ENCODE assay signal across 30 cellular contexts in the genomic region with DNA sequence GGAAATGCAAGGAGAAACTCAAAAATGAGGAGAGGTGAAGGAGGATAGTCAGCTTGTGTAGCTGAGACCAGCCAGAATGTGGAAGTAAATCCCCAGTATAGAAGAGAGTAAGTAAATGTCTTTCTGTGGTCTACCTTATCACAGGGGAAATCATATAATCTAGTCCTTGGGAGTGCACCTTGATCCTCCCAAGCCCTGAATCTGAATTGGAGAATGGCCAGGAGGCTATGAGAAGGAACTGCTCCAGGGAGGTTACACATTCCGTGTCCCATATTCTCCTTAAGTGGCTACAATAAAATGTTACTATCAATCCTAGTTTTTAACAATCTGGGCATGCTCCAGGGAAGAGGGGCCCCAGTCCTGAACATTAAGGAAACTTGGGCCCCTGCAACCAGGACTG. TPM values are rescaled to one million over a fixed set of nuclear protein-coding genes. Genes with fewer than 3 reads are reported as not detected.
"Had no signal": no experiment of that assay in that cellular context is flagged by ENCODE, and none has a peak within 500 bp of the region (broad histone marks: within the 10 kb centered on the region; RNA-seq: fewer than 3 reads in every experiment).

No MANE protein-coding gene starts in this region.

- H3K4me1 Mint-ChIP-seq: stimulated activated effector memory CD8-positive, alpha-beta T cell treated with anti-CD3 and anti-CD28 coated beads, Interleukin-12 subunit alpha, Interleukin-12 subunit beta, amount 100 ng/mL, for 72 hours; stimulated activated memory B cell treated with anti-CD40 and anti-IgM and Interleukin-4, amounts not matched to agents 10 μg/mL and 1 μg/mL and 100 μg/mL, for 72 hours; stimulated activated naive B cell treated with anti-CD40 and anti-IgM and Interleukin-4, amounts not matched to agents 10 μg/mL and 1 μg/mL and 100 μg/mL, for 72 hours; stimulated activated naive CD8-positive, alpha-beta T cell treated with anti-CD3 and anti-CD28 coated beads, Interleukin-15, amount 100 ng/mL, for 72 hours had no signal

- DNase-seq: stimulated activated CD4-positive, alpha-beta T cell treated with anti-CD3 and anti-CD28 coated beads, Interleukin-2, amount 100 ng/mL, for 48 hours; stimulated activated CD4-positive, alpha-beta T cell treated with anti-CD3 and anti-CD28 coated beads, Interleukin-4, amount 100 ng/mL, for 1 hour; stimulated activated CD4-positive, alpha-beta T cell treated with anti-CD3 and anti-CD28 coated beads, Interleukin-4, amount 100 ng/mL, for 24 hours; stimulated activated CD4-positive, alpha-beta T cell treated with anti-CD3 and anti-CD28 coated beads, Interleukin-4, amount 100 ng/mL, for 4 hours; stimulated activated CD8-positive, alpha-beta memory T cell treated with anti-CD3 and anti-CD28 coated beads, Interleukin-4, amount 100 ng/mL, for 48 hours; stimulated activated naive B cell treated with anti-CD40 and anti-IgM and Interleukin-4, amounts not matched to agents 10 μg/mL and 1 μg/mL and 100 μg/mL, for 72 hours; stimulated activated naive CD4-positive, alpha-beta T cell; stimulated activated naive CD4-positive, alpha-beta T cell treated with Interleukin-2 at 50 U/mL for 16 hours; stimulated activated naive CD8-positive, alpha-beta T cell treated with anti-CD3 and anti-CD28 coated beads, Interleukin-15, amount 100 ng/mL, for 72 hours; stimulated activated naive CD8-positive, alpha-beta T cell treated with anti-CD3 and anti-CD28 coated beads, Interleukin-15, Interleukin-2, amounts not matched to agents 100 U/mL and 50 U/mL, for 24 hours; stomach; substantia nigra; testis; thyroid gland; tibial artery; trophoblast cell; upper lobe of left lung; upper lobe of right lung; uterus had no signal

- H3K27ac Mint-ChIP-seq: stimulated activated effector memory CD8-positive, alpha-beta T cell treated with anti-CD3 and anti-CD28 coated beads, Interleukin-12 subunit alpha, Interleukin-12 subunit beta, amount 100 ng/mL, for 72 hours; stimulated activated memory B cell treated with anti-CD40 and anti-IgM and Interleukin-4, amounts not matched to agents 10 μg/mL and 1 μg/mL and 100 μg/mL, for 72 hours; stimulated activated naive B cell treated with anti-CD40 and anti-IgM and Interleukin-4, amounts not matched to agents 10 μg/mL and 1 μg/mL and 100 μg/mL, for 72 hours; stimulated activated naive CD8-positive, alpha-beta T cell treated with anti-CD3 and anti-CD28 coated beads, Interleukin-15, amount 100 ng/mL, for 72 hours; stimulated activated naive CD8-positive, alpha-beta T cell treated with anti-CD3 and anti-CD28 coated beads, Interleukin-15, Interleukin-2, amounts not matched to agents 100 ng/mL and 50 ng/mL, for 24 hours; type B pancreatic cell had no signal

- H3K4me1 ChIP-seq: stomach, suprapubic skin, testis, thyroid gland, tibial artery, tibial nerve, upper lobe of left lung, upper lobe of right lung, uterus, vagina had no signal

- H3K36me3 ChIP-seq: stomach, suprapubic skin, thoracic aorta, thyroid gland, tibial artery, tibial nerve, upper lobe of left lung, upper lobe of right lung, uterus, vagina had no signal

- H3K27ac ChIP-seq: stomach, suprapubic skin, testis, thoracic aorta, thyroid gland, tibial artery, tibial nerve, upper lobe of left lung, upper lobe of right lung, uterus, vagina had no signal

- ATAC-seq: stimulated activated effector memory CD8-positive, alpha-beta T cell treated with anti-CD3 and anti-CD28 coated beads, Interleukin-12 subunit alpha, Interleukin-12 subunit beta, amount 100 ng/mL, for 72 hours; stimulated activated memory B cell treated with anti-CD40 and anti-IgM and Interleukin-4, amounts not matched to agents 10 μg/mL and 1 μg/mL and 100 μg/mL, for 72 hours; stimulated activated naive B cell treated with anti-CD40 and anti-IgM and Interleukin-4, amounts not matched to agents 10 μg/mL and 1 μg/mL and 100 μg/mL, for 72 hours; stimulated activated naive CD8-positive, alpha-beta T cell treated with anti-CD3 and anti-CD28 coated beads, Interleukin-15, amount 100 ng/mL, for 72 hours; stimulated activated naive CD8-positive, alpha-beta T cell treated with anti-CD3 and anti-CD28 coated beads, Interleukin-15, Interleukin-2, amounts not matched to agents 100 U/mL and 50 U/mL, for 24 hours; upper lobe of right lung had no signal

- H3K27me3 ChIP-seq: stomach, suprapubic skin, testis, thyroid gland, tibial artery, tibial nerve, upper lobe of left lung, upper lobe of right lung, uterus, vagina had no signal

- H3K27me3 Mint-ChIP-seq: stimulated activated memory B cell treated with anti-CD40 and anti-IgM and Interleukin-4, amounts not matched to agents 10 μg/mL and 1 μg/mL and 100 μg/mL, for 72 hours; stimulated activated naive B cell treated with anti-CD40 and anti-IgM and Interleukin-4, amounts not matched to agents 10 μg/mL and 1 μg/mL and 100 μg/mL, for 72 hours; stimulated activated naive CD8-positive, alpha-beta T cell treated with anti-CD3 and anti-CD28 coated beads, Interleukin-15, amount 100 ng/mL, for 72 hours; stimulated activated naive CD8-positive, alpha-beta T cell treated with anti-CD3 and anti-CD28 coated beads, Interleukin-15, Interleukin-2, amounts not matched to agents 100 ng/mL and 50 ng/mL, for 24 hours; type B pancreatic cell had no signal

- H3K36me3 Mint-ChIP-seq: stimulated activated effector memory CD8-positive, alpha-beta T cell treated with anti-CD3 and anti-CD28 coated beads, Interleukin-12 subunit alpha, Interleukin-12 subunit beta, amount 100 ng/mL, for 72 hours; stimulated activated memory B cell treated with anti-CD40 and anti-IgM and Interleukin-4, amounts not matched to agents 10 μg/mL and 1 μg/mL and 100 μg/mL, for 72 hours; stimulated activated naive B cell treated with anti-CD40 and anti-IgM and Interleukin-4, amounts not matched to agents 10 μg/mL and 1 μg/mL and 100 μg/mL, for 72 hours; type B pancreatic cell had no signal

- H3K9me3 Mint-ChIP-seq: stimulated activated naive CD8-positive, alpha-beta T cell treated with anti-CD3 and anti-CD28 coated beads, Interleukin-15, amount 100 ng/mL, for 72 hours; stimulated activated naive CD8-positive, alpha-beta T cell treated with anti-CD3 and anti-CD28 coated beads, Interleukin-15, Interleukin-2, amounts not matched to agents 100 ng/mL and 50 ng/mL, for 24 hours; type B pancreatic cell had no signal

- H3K4me3 ChIP-seq: stomach, suprapubic skin, testis, thoracic aorta, thyroid gland, tibial artery, tibial nerve, upper lobe of left lung, upper lobe of right lung, uterus, vagina had no signal

- H3K4me3 Mint-ChIP-seq: stimulated activated effector memory CD8-positive, alpha-beta T cell treated with anti-CD3 and anti-CD28 coated beads, Interleukin-12 subunit alpha, Interleukin-12 subunit beta, amount 100 ng/mL, for 72 hours; stimulated activated memory B cell treated with anti-CD40 and anti-IgM and Interleukin-4, amounts not matched to agents 10 μg/mL and 1 μg/mL and 100 μg/mL, for 72 hours; stimulated activated naive B cell treated with anti-CD40 and anti-IgM and Interleukin-4, amounts not matched to agents 10 μg/mL and 1 μg/mL and 100 μg/mL, for 72 hours; stimulated activated naive CD8-positive, alpha-beta T cell treated with anti-CD3 and anti-CD28 coated beads, Interleukin-15, amount 100 ng/mL, for 72 hours; stimulated activated naive CD8-positive, alpha-beta T cell treated with anti-CD3 and anti-CD28 coated beads, Interleukin-15, Interleukin-2, amounts not matched to agents 100 ng/mL and 50 ng/mL, for 24 hours; type B pancreatic cell had no signal

- H3K9me3 ChIP-seq: stomach, suprapubic skin, testis, thoracic aorta, thyroid gland, tibial artery, tibial nerve, upper lobe of left lung, upper lobe of right lung, uterus, vagina had no signal

RNA-seq across cellular contexts. Expression of a gene that starts 10.8 kb away (rescaled TPM):
- total RNA-seq: subcutaneous adipose tissue, suprapubic skin, temporal lobe, testis, thoracic aorta, thyroid gland, tibial nerve, ureter, vagina had no signal
